ENCODE assay signal across 22 cellular contexts in genomic region chr10:54487743-54488142, GRCh38.
"Had no signal": no experiment of that assay in that cellular context is flagged by ENCODE, and none has a peak within 500 bp of the region (broad histone marks: within the 10 kb centered on the region; RNA-seq: fewer than 3 reads in every experiment).

No MANE protein-coding gene starts in this region.

- H3K27me3 ChIP-seq: SJSA1 had no signal

- H3K27ac ChIP-seq: HL-60, KMS-11, SJSA1, SK-N-MC had no signal

- H3K4me1 ChIP-seq: SJSA1 had no signal

- H3K4me2 ChIP-seq: KMS-11 had no signal

- H3K36me3 ChIP-seq: SJSA1 had no signal

- FAIRE-seq: HTR-8/SVneo had no signal

- H3K4me3 ChIP-seq: SJSA1, SK-N-MC had no signal

- H3K9me3 ChIP-seq: SJSA1 had no signal

- H3K9ac ChIP-seq: KMS-11 had no signal

- DNase-seq: Kasumi-1, NCI-H1092, NCI-H1105 treated with DMSO at 0.1 percent for 48 hours, NCI-H1417 treated with DMSO at 0.1 percent for 48 hours, NCI-H146, NCI-H1694 treated with DMSO at 0.1 percent for 48 hours, NCI-H1930, NCI-H2081, NCI-H2107, NCI-H2227 treated with DMSO at 0.1 percent for 48 hours, NCI-H510A, NCI-H524 treated with DMSO at 0.1 percent for 48 hours, NCI-H69, NCI-H774, Right ventricle myocardium superior, RPMI8226, SIG-M5 had no signal
